ENCODE assay signal across 30 cellular contexts in the genomic region with DNA sequence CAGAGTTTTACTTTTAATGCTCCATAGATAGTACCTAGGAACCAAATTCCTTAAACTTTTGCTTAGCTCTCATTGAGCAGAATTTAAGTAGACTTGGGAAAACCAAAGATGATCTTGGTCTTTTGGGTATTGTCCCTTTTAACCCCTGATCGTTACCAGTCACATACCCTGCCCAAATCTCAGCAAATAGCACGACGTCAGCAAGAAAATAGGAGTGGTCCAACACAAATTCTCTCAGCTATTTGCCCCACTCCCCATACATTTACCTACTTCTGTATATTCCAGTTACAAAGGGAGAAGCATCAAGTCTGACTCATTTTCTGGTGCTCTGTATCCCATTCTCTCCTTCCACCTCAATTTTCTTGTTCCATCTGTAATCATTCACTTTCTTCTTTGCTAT.
DNase-seq lines count a peak whose midpoint lies in the region; ATAC-seq, FAIRE-seq and TF ChIP-seq lines count a peak whose summit lies in the region.
"Had no signal": no experiment of that assay in that cellular context is flagged by ENCODE, and none has a peak within 500 bp of the region (broad histone marks: within the 10 kb centered on the region; RNA-seq: fewer than 3 reads in every experiment).

No MANE protein-coding gene starts in this region.

- no peak for TF ChIP-seq CTCF in HepG2 (CRISPR knock-in tag; IDR thresholded peaks at IDR 0.05)
- no peak for TF ChIP-seq CTCF in right lobe of liver (IDR thresholded peaks at IDR 0.05)
- TF ChIP-seq CTCF in A549 (IDR thresholded peaks at IDR 0.05) = no peak

- in situ Hi-C loops in HepG2 (cut with HindIII; ENCODE audit: extremely low pct_ligation_motif_present, low pct_unique_long_range_greater_than_20kb) = no loop called here

- ATAC-seq in HepG2 (no peak), right lobe of liver (no peak), A549 (no peak)
- ATAC-seq: CD8-positive, alpha-beta T cell had no signal

- no peak for TF ChIP-seq RAD21 in HepG2 (CRISPR knock-in tag; IDR thresholded peaks at IDR 0.05)
- no peak for TF ChIP-seq RAD21 in A549 (conservative IDR thresholded peaks at IDR 0.05 in 1 of 2, IDR thresholded peaks at IDR 0.05 in 1 of 2)

- intact Hi-C loops in HepG2 (cut with micrococcal nuclease; ENCODE audit: unreplicated experiment) = no loop called here
- intact Hi-C loops in right lobe of liver (cut with DNase I) = no loop called here

- H3K9ac ChIP-seq in HepG2 (ENCODE audit: insufficient read depth, low read depth, low read length) = no peak overlapping the region
- H3K9ac ChIP-seq: BLaER1; BLaER1 treated with 17β-estradiol and CSF1 and Interleukin-3, amounts not matched to agents 10 nM and 100 nM had no signal

- no peak for TF ChIP-seq EP300 in HepG2 (IDR thresholded peaks at IDR 0.05; ENCODE audit: low read depth in 2 of 2, low read length in 2 of 2)
- TF ChIP-seq EP300 in HepG2 (CRISPR knock-in tag; IDR thresholded peaks at IDR 0.05; ENCODE audit: borderline replicate concordance) = no peak
- TF ChIP-seq EP300 in A549 (IDR thresholded peaks at IDR 0.05) = no peak

- H3K4me1 ChIP-seq in HepG2 (ENCODE audit: insufficient read depth, low read length) (no peaks in the 10 kb centered on the region), right lobe of liver (no peaks in the 10 kb centered on the region), A549 (no peaks in the 10 kb centered on the region)
- H3K4me1 ChIP-seq: BE2C; BLaER1; BLaER1 treated with 17β-estradiol and CSF1 and Interleukin-3, amounts not matched to agents 10 nM and 100 nM; Caco-2 had no signal

- TF ChIP-seq POLR2A in HepG2 (IDR thresholded peaks at IDR 0.05; ENCODE audit: insufficient read depth in 1 of 2, low read depth in 2 of 2, low read length in 2 of 2) (no peak), right lobe of liver (IDR thresholded peaks at IDR 0.05) (no peak), A549 (IDR thresholded peaks at IDR 0.05; ENCODE audit: low read length) (no peak)

- no peaks in the 10 kb centered on the region for H4K20me1 ChIP-seq in HepG2 (ENCODE audit: insufficient read depth, low read length)
- H4K20me1 ChIP-seq: BLaER1; BLaER1 treated with 17β-estradiol and CSF1 and Interleukin-3, amounts not matched to agents 10 nM and 100 nM had no signal

- H3K79me2 ChIP-seq in HepG2 (ENCODE audit: insufficient read depth, low read length) = no peaks in the 10 kb centered on the region

- FAIRE-seq in HepG2 (lab: Jason Lieb, UNC) (no peak), A549 (lab: Jason Lieb, UNC) (no peak)
- FAIRE-seq: A204.1, D721Med had no signal

- H3K9me3 ChIP-seq in HepG2 (ENCODE audit: low read length) (peaks cover 44% of the 10 kb centered on the region), right lobe of liver (no peaks in the 10 kb centered on the region), A549 (no peaks in the 10 kb centered on the region)
- H3K9me3 ChIP-seq: BE2C, BLaER1, Caco-2 had no signal

- POLR2A ChIA-PET in HepG2 (lab: Yijun Ruan, JAX) (no interaction called here), A549 (lab: Yijun Ruan, JAX) (no interaction called here)

- no peak overlapping the region for H3K27ac ChIP-seq in HepG2 (ENCODE audit: extremely low read length, insufficient read depth, low read length)
- H3K27ac ChIP-seq in right lobe of liver = no peak overlapping the region
- H3K27ac ChIP-seq in A549 = no peak overlapping the region
- H3K27ac ChIP-seq: 22Rv1; BLaER1; BLaER1 treated with 17β-estradiol and CSF1 and Interleukin-3, amounts not matched to agents 10 nM and 100 nM; C4-2B had no signal

- H3K27me3 ChIP-seq in HepG2 (ENCODE audit: control insufficient read depth in 1 of 2, insufficient read depth in 2 of 2, low read length in 2 of 2) (no peaks in the 10 kb centered on the region), right lobe of liver (no peaks in the 10 kb centered on the region)
- H3K27me3 ChIP-seq: BE2C; BLaER1; BLaER1 treated with 17β-estradiol and CSF1 and Interleukin-3, amounts not matched to agents 10 nM and 100 nM had no signal

- 0% methylated on average over 3 of the region's 3 CpGs for WGBS in HepG2 (ENCODE audit: low lambda C conversion rate)
- WGBS in right lobe of liver (ENCODE audit: insufficient coverage, low coverage, low lambda C conversion rate, missing lambda C conversion rate) = 71% methylated on average over 3 of the region's 3 CpGs
- WGBS in A549 (ENCODE audit: missing lambda C conversion rate) = 25% methylated on average over 3 of the region's 3 CpGs

- H3K4me3 ChIP-seq in HepG2 (replicated peaks in 1 of 3; ENCODE audit: insufficient read depth in 1 of 3, low read depth in 2 of 3, low read length in 3 of 3) (no peak overlapping the region), right lobe of liver (no peak overlapping the region), A549 (no peak overlapping the region)
- H3K4me3 ChIP-seq: BLaER1; BLaER1 treated with 17β-estradiol and CSF1 and Interleukin-3, amounts not matched to agents 10 nM and 100 nM had no signal

- DNase-seq in HepG2 (ENCODE audit: low spot score) (no peak), right lobe of liver (no peak), A549 (ENCODE audit: low read depth in 1 of 2, low spot score in 1 of 2) (no peak)
- no peak for DNase-seq in activated naive CD4-positive, alpha-beta T cell treated with anti-CD3 and anti-CD28 coated beads, Interleukin-2, amount 50 U/mL, for 16 hours
- DNase-seq: 8988T; ACHN; AML-193; BE2C; C1 segment of cervical spinal cord; Caco-2; Calu3; CD4-positive, alpha-beta memory T cell; CD4-positive, alpha-beta T cell; CD4-positive, CD25-positive, alpha-beta regulatory T cell; CD8-positive, alpha-beta memory T cell; CD8-positive, alpha-beta T cell; COR-L47; DMS 273 treated with DMSO at 0.1 percent for 48 hours; DMS153; DMS53; DMS79; DMS79 treated with DMSO at 0.1 percent for 48 hours; DND-41; EL had no signal

- H3K36me3 ChIP-seq in HepG2 (replicated peaks in 1 of 2; ENCODE audit: control insufficient read depth in 1 of 2, insufficient read depth in 2 of 2, low read length in 2 of 2) = no peaks in the 10 kb centered on the region
- H3K36me3 ChIP-seq in right lobe of liver = no peaks in the 10 kb centered on the region
- H3K36me3 ChIP-seq: BE2C; BLaER1; BLaER1 treated with 17β-estradiol and CSF1 and Interleukin-3, amounts not matched to agents 10 nM and 100 nM had no signal

- H3K4me2 ChIP-seq in HepG2 (ENCODE audit: low read depth, low read length) (no peak overlapping the region), A549 (no peak overlapping the region)
- H3K4me2 ChIP-seq: BLaER1; BLaER1 treated with 17β-estradiol and CSF1 and Interleukin-3, amounts not matched to agents 10 nM and 100 nM had no signal

- no TSS peak for BruUV-seq in HepG2 (replicated peaks; lab: Mats Ljungman, UMichigan)

- CTCF ChIA-PET in HepG2 (lab: Yijun Ruan, JAX; ENCODE audit: low intra/inter-chr PET ratio, low total read pairs) (no interaction called here), A549 (lab: Yijun Ruan, JAX) (no interaction called here)

- H2AFZ ChIP-seq in HepG2 (ENCODE audit: low read length) = no peak overlapping the region

TF ChIP-seq in HepG2, 621 proteins besides CTCF, POLR2A, EP300 and RAD21 (continues in another document):
- TF ChIP-seq, protein P1, sequence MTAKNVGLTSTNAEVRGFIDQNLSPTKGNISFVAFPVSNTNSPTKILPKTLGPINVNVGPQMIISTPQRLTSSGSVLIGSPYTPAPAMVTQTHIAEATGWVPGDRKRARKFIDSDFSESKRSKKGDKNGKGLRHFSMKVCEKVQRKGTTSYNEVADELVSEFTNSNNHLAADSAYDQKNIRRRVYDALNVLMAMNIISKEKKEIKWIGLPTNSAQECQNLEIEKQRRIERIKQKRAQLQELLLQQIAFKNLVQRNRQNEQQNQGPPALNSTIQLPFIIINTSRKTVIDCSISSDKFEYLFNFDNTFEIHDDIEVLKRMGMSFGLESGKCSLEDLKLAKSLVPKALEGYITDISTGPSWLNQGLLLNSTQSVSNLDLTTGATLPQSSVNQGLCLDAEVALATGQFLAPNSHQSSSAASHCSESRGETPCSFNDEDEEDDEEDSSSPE (CRISPR knock-in tag; IDR thresholded peaks at IDR 0.05) = no peak
- 0 out of 2 replicates have a peak, but pooled peaks have one; percentile 14 for TF ChIP-seq MAFF (IDR thresholded peaks at IDR 0.05; ENCODE audit: low read depth, low read length)
- peak; percentile 7 to 58; a peak in 2 of 4 replicates for TF ChIP-seq MAFK (conservative IDR thresholded peaks at IDR 0.05 in 1 of 2, IDR thresholded peaks at IDR 0.05 in 1 of 2; ENCODE audit: low read length in 2 of 2)

TF ChIP-seq in A549, 52 proteins besides CTCF, POLR2A, EP300 and RAD21:
- TF ChIP-seq TP53 (CRISPR knock-in tag; IDR thresholded peaks at IDR 0.05) (no peak), ZSCAN20 (CRISPR knock-in tag; IDR thresholded peaks at IDR 0.05) (no peak), MAFK (IDR thresholded peaks at IDR 0.05; ENCODE audit: partially characterized antibody) (peak; percentile 58)
- TF ChIP-seq, protein P2, sequence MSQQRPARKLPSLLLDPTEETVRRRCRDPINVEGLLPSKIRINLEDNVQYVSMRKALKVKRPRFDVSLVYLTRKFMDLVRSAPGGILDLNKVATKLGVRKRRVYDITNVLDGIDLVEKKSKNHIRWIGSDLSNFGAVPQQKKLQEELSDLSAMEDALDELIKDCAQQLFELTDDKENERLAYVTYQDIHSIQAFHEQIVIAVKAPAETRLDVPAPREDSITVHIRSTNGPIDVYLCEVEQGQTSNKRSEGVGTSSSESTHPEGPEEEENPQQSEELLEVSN (IDR thresholded peaks at IDR 0.05; ENCODE audit: borderline replicate concordance, low read depth) = no peak
